In the genomic region with DNA sequence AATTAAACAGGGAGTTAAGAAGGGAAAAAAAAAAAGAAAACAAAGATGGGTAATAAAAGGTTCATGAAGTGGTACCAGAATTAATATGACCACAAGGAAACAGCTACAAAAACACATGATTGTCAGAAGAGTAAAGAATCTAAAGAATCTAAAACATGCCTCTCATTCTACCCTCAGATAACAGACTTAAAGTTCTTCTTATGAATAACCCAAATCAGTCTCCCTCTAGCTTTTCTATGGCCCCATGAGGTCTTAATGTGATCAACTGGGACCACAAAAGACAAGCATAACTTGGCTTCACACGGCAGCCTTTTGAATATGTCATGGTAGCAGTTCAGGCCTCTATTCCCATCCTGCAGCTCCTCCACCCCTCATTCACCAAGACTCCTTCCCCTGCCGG, we compare ENCODE assay signal across 27 cellular contexts. TPM values are rescaled to one million over a fixed set of nuclear protein-coding genes. Genes with fewer than 3 reads are reported as not detected.
DNase-seq lines count a peak whose midpoint lies in the region; ATAC-seq, FAIRE-seq and TF ChIP-seq lines count a peak whose summit lies in the region.
"Had no signal": no experiment of that assay in that cellular context is flagged by ENCODE, and none has a peak within 500 bp of the region (broad histone marks: within the 10 kb centered on the region; RNA-seq: fewer than 3 reads in every experiment).

No MANE protein-coding gene starts in this region.

- H3K4me2 ChIP-seq in astrocyte (ENCODE audit: low read length), result peak overlapping the region; percentile 42
- H3K4me2 ChIP-seq in skeletal muscle satellite cell (ENCODE audit: low read length), result peak overlapping the region; percentile 16

- FAIRE-seq in astrocyte (lab: Jason Lieb, UNC), result peak; percentile 58

- H3K36me3 ChIP-seq in astrocyte (ENCODE audit: insufficient read depth, low read length) (peaks cover 13% of the 10 kb centered on the region), skeletal muscle satellite cell (ENCODE audit: insufficient read depth, low read length) (peaks cover 7% of the 10 kb centered on the region)
- H3K36me3 ChIP-seq: vagina had no signal

- peak; percentile 51 for DNase-seq in EL
- peak; percentile 81 for DNase-seq in astrocyte (ENCODE audit: low read depth)
- peak; percentile 6 for DNase-seq in kidney tubule cell (ENCODE audit: low spot score)
- DNase-seq in cardiac septum (ENCODE audit: low spot score), result no peak
- DNase-seq in effector CD4-positive, alpha-beta T cell, result no peak
- DNase-seq: activated CD4-positive, alpha-beta T cell treated with anti-CD3 and anti-CD28 coated beads, Interleukin-2, amount 10 ng/mL, durations not matched to agents 24 days and 14 days; activated CD8-positive, alpha-beta memory T cell treated with anti-CD3 and anti-CD28 coated beads, Interleukin-2, amount 10 ng/mL, durations not matched to agents 7 days and 5 days; CD4-positive, alpha-beta memory T cell; effector memory CD4-positive, alpha-beta T cell; GF-D8; glutamatergic neuron; GOT3; KBM-7; left ventricle myocardium inferior; NCI-H187 treated with DMSO at 0.1 percent for 48 hours; NCI-H226; PC-3; SHP77 treated with DMSO at 0.1 percent for 48 hours; stimulated activated CD8-positive, alpha-beta memory T cell treated with anti-CD3 and anti-CD28 coated beads, Interleukin-4, amount 100 ng/mL, for 48 hours had no signal

- H4K20me1 ChIP-seq in astrocyte (ENCODE audit: insufficient read depth, low read length), result peaks cover 85% of the 10 kb centered on the region

- peaks cover 40% of the 10 kb centered on the region for H3K4me1 ChIP-seq in astrocyte (ENCODE audit: insufficient read depth, low read length)
- peaks cover 16% of the 10 kb centered on the region for H3K4me1 ChIP-seq in skeletal muscle satellite cell (ENCODE audit: control insufficient read depth, insufficient read depth, low read length)

- TF ChIP-seq CTCF in astrocyte (IDR thresholded peaks at IDR 0.05; ENCODE audit: insufficient read depth, low read depth, low read length), result no peak

- peaks cover 98% of the 10 kb centered on the region for H3K79me2 ChIP-seq in astrocyte (ENCODE audit: insufficient read depth, low read length)

- H3K27ac Mint-ChIP-seq in astrocyte (ENCODE audit: unreplicated experiment), result peak overlapping the region; percentile 34
- H3K27ac Mint-ChIP-seq: activated CD4-positive, alpha-beta T cell treated with anti-CD3 and anti-CD28 coated beads, Interleukin-2, amount 10 ng/mL, durations not matched to agents 24 days and 14 days; activated CD8-positive, alpha-beta memory T cell treated with anti-CD3 and anti-CD28 coated beads, Interleukin-2, amount 10 ng/mL, durations not matched to agents 7 days and 5 days; activated naive CD4-positive, alpha-beta T cell treated with anti-CD3 and anti-CD28 coated beads, Interleukin-2, amount 50 U/mL, for 72 hours; activated T-helper 1 cell treated with anti-CD3 and anti-CD28 coated beads, Interleukin-12 subunit alpha, Interleukin-12 subunit beta, Interleukin-2, Interleukin-4 antibody, amounts not matched to agents 30 ng/mL and 10 ng/mL and 1 ng/mL, durations not matched to agents 14 hours and 24 hours and 36 hours; CD4-positive, alpha-beta memory T cell had no signal

- peak overlapping the region; percentile 25 for H3K4me3 Mint-ChIP-seq in astrocyte (ENCODE audit: unreplicated experiment)
- H3K4me3 Mint-ChIP-seq: activated CD4-positive, alpha-beta T cell treated with anti-CD3 and anti-CD28 coated beads, Interleukin-2, amount 10 ng/mL, durations not matched to agents 24 days and 14 days; activated CD8-positive, alpha-beta memory T cell treated with anti-CD3 and anti-CD28 coated beads, Interleukin-2, amount 10 ng/mL, durations not matched to agents 7 days and 5 days; activated T-helper 1 cell treated with anti-CD3 and anti-CD28 coated beads, Interleukin-12 subunit alpha, Interleukin-12 subunit beta, Interleukin-2, Interleukin-4 antibody, amounts not matched to agents 30 ng/mL and 10 ng/mL and 1 ng/mL, durations not matched to agents 14 hours and 24 hours and 36 hours; CD4-positive, alpha-beta memory T cell had no signal

- no peaks in the 10 kb centered on the region for H3K27me3 ChIP-seq in astrocyte (ENCODE audit: insufficient read depth, low read length)
- no peaks in the 10 kb centered on the region for H3K27me3 ChIP-seq in skeletal muscle satellite cell (ENCODE audit: control insufficient read depth, insufficient read depth, low read length)
- H3K27me3 ChIP-seq: cardiac muscle cell, esophagus muscularis mucosa, vagina had no signal

- intact Hi-C loops in cardiac septum (cut with DNase I), result no loop called here

- H3K9me3 ChIP-seq in astrocyte (ENCODE audit: insufficient read depth, low read depth, low read length), result no peaks in the 10 kb centered on the region
- H3K9me3 ChIP-seq in skeletal muscle satellite cell (replicated peaks; ENCODE audit: low read length), result no peaks in the 10 kb centered on the region
- H3K9me3 ChIP-seq: esophagus muscularis mucosa, left ventricle myocardium inferior, vagina had no signal

- H3K4me3 ChIP-seq in astrocyte (ENCODE audit: insufficient read depth, low read depth, low read length), result no peak overlapping the region
- no peak overlapping the region for H3K4me3 ChIP-seq in skeletal muscle satellite cell (ENCODE audit: low read length)
- H3K4me3 ChIP-seq: cardiac muscle cell, esophagus muscularis mucosa, left ventricle myocardium inferior, vagina had no signal

- no peak for ATAC-seq in GM21390 (IDR thresholded peaks at IDR 0.05; ENCODE audit: unreplicated experiment)
- no peak for ATAC-seq in HG03469 (IDR thresholded peaks at IDR 0.05; ENCODE audit: unreplicated experiment)
- ATAC-seq: activated CD8-positive, alpha-beta memory T cell treated with anti-CD3 and anti-CD28 coated beads, Interleukin-2, amount 10 ng/mL, durations not matched to agents 7 days and 5 days; activated naive CD4-positive, alpha-beta T cell treated with anti-CD3 and anti-CD28 coated beads, Interleukin-2, amount 50 U/mL, for 72 hours; PC-3 had no signal

- no peaks in the 10 kb centered on the region for H3K27me3 Mint-ChIP-seq in astrocyte (ENCODE audit: low read depth, unreplicated experiment)

- H3K9me3 Mint-ChIP-seq in astrocyte (ENCODE audit: unreplicated experiment), result no peaks in the 10 kb centered on the region
- H3K9me3 Mint-ChIP-seq: activated CD4-positive, alpha-beta T cell treated with anti-CD3 and anti-CD28 coated beads, Interleukin-2, amount 10 ng/mL, durations not matched to agents 24 days and 14 days; activated naive CD4-positive, alpha-beta T cell treated with anti-CD3 and anti-CD28 coated beads, Interleukin-2, amount 50 U/mL, for 72 hours; activated T-helper 1 cell treated with anti-CD3 and anti-CD28 coated beads, Interleukin-12 subunit alpha, Interleukin-12 subunit beta, Interleukin-2, Interleukin-4 antibody, amounts not matched to agents 30 ng/mL and 10 ng/mL and 1 ng/mL, durations not matched to agents 14 hours and 24 hours and 36 hours; CD4-positive, alpha-beta memory T cell had no signal

- H3K9ac ChIP-seq in astrocyte (ENCODE audit: low read length) (no peak overlapping the region), skeletal muscle satellite cell (ENCODE audit: low read depth, low read length) (no peak overlapping the region)

- no peak overlapping the region for H2AFZ ChIP-seq in astrocyte (ENCODE audit: low read depth, low read length)

- H3K36me3 Mint-ChIP-seq in astrocyte (ENCODE audit: low read depth, unreplicated experiment), result peaks cover 8% of the 10 kb centered on the region

- peak overlapping the region; percentile 12 for H3K27ac ChIP-seq in astrocyte (ENCODE audit: low read depth, low read length)
- H3K27ac ChIP-seq: cardiac muscle cell, esophagus muscularis mucosa, left ventricle myocardium inferior, vagina had no signal

- peaks cover 44% of the 10 kb centered on the region for H3K4me1 Mint-ChIP-seq in astrocyte (ENCODE audit: low read depth, unreplicated experiment)
- H3K4me1 Mint-ChIP-seq: CD4-positive, alpha-beta memory T cell had no signal

RNA-seq across cellular contexts. Expression of a gene that starts 6.9 kb away (rescaled TPM):
- total RNA-seq in astrocyte, result 125 and 150 TPM in 2 replicates
- 17.0 and 22.3 TPM in 2 replicates for total RNA-seq in skeletal muscle satellite cell (2012; rRNA removed)
- total RNA-seq in cardiac septum, result 45.6 TPM

Comparison
In these comparisons a context has a peak if more than half of its experiments do, and no peak if none do; other contexts are left out.
1. DNase-seq: peak in EL (single experiment), astrocyte (single experiment) and kidney tubule cell (single experiment); none in cardiac septum (single experiment) and effector CD4-positive, alpha-beta T cell (single experiment).